ENCODE assay signal across 7 cellular contexts in genomic region chr22:45319319-45319675, GRCh38. TPM values are rescaled to one million over a fixed set of nuclear protein-coding genes. Genes with fewer than 3 reads are reported as not detected.
DNase-seq lines count a peak whose midpoint lies in the region; ATAC-seq and TF ChIP-seq lines count a peak whose summit lies in the region.

No MANE protein-coding gene starts in this region.

- H3K27me3 Mint-ChIP-seq in activated T-helper 1 cell treated with anti-CD3 and anti-CD28 coated beads, Interleukin-12 subunit alpha, Interleukin-12 subunit beta, Interleukin-2, Interleukin-4 antibody, amounts not matched to agents 30 ng/mL and 10 ng/mL and 1 ng/mL, durations not matched to agents 14 hours and 24 hours and 36 hours (ENCODE audit: insufficient read depth), result no peaks in the 10 kb centered on the region
- no peaks in the 10 kb centered on the region for H3K27me3 Mint-ChIP-seq in stimulated activated naive CD8-positive, alpha-beta T cell treated with anti-CD3 and anti-CD28 coated beads, Interleukin-15, amount 100 ng/mL, for 72 hours

- intact Hi-C loops in activated T-helper 1 cell treated with anti-CD3 and anti-CD28 coated beads, Interleukin-12 subunit alpha, Interleukin-12 subunit beta, Interleukin-2, Interleukin-4 antibody, amounts not matched to agents 30 ng/mL and 10 ng/mL and 1 ng/mL, durations not matched to agents 14 hours and 24 hours and 36 hours (cut with micrococcal nuclease), result loop anchor here (2.0 to 5.0 kb wide), 4 partner anchors 50 to 1356 kb away; no protein-coding TSS in a partner anchor
- intact Hi-C loops in right cardiac atrium (cut with DNase I), result no loop called here

- H3K4me1 Mint-ChIP-seq in activated T-helper 1 cell treated with anti-CD3 and anti-CD28 coated beads, Interleukin-12 subunit alpha, Interleukin-12 subunit beta, Interleukin-2, Interleukin-4 antibody, amounts not matched to agents 30 ng/mL and 10 ng/mL and 1 ng/mL, durations not matched to agents 14 hours and 24 hours and 36 hours (ENCODE audit: low read depth), result peaks cover 74% of the 10 kb centered on the region
- peaks cover 83% of the 10 kb centered on the region for H3K4me1 Mint-ChIP-seq in stimulated activated naive CD8-positive, alpha-beta T cell treated with anti-CD3 and anti-CD28 coated beads, Interleukin-15, amount 100 ng/mL, for 72 hours

- no peaks in the 10 kb centered on the region for H3K27me3 ChIP-seq in right cardiac atrium (ENCODE audit: control insufficient read depth, insufficient read depth)

- peak overlapping the region; percentile 97 for H3K27ac Mint-ChIP-seq in activated T-helper 1 cell treated with anti-CD3 and anti-CD28 coated beads, Interleukin-12 subunit alpha, Interleukin-12 subunit beta, Interleukin-2, Interleukin-4 antibody, amounts not matched to agents 30 ng/mL and 10 ng/mL and 1 ng/mL, durations not matched to agents 14 hours and 24 hours and 36 hours
- peak overlapping the region; percentile 99 to 100 for H3K27ac Mint-ChIP-seq in stimulated activated naive CD8-positive, alpha-beta T cell treated with anti-CD3 and anti-CD28 coated beads, Interleukin-15, amount 100 ng/mL, for 72 hours

- peak; percentile 45 for DNase-seq in HEK293T (ENCODE audit: extremely low spot score)
- no peak for DNase-seq in activated T-helper 1 cell treated with anti-CD3 and anti-CD28 coated beads, Interleukin-12 subunit alpha, Interleukin-12 subunit beta, Interleukin-2, Interleukin-4 antibody, amounts not matched to agents 30 ng/mL and 10 ng/mL and 1 ng/mL, durations not matched to agents 14 hours and 24 hours and 36 hours (ENCODE audit: low spot score)
- peak; percentile 63 to 85 (median 79) for DNase-seq in right cardiac atrium
- no peak for DNase-seq in stimulated activated naive CD8-positive, alpha-beta T cell treated with anti-CD3 and anti-CD28 coated beads, Interleukin-15, amount 100 ng/mL, for 72 hours
- no peak for DNase-seq in NK-92 (lab: John Stamatoyannopoulos, UW; ENCODE audit: unreplicated experiment)
- DNase-seq in putamen (ENCODE audit: low spot score), result no peak

- peaks cover 11% of the 10 kb centered on the region for H3K4me1 ChIP-seq in right cardiac atrium (ENCODE audit: control insufficient read depth, insufficient read depth, low read length)

- H3K36me3 Mint-ChIP-seq in activated T-helper 1 cell treated with anti-CD3 and anti-CD28 coated beads, Interleukin-12 subunit alpha, Interleukin-12 subunit beta, Interleukin-2, Interleukin-4 antibody, amounts not matched to agents 30 ng/mL and 10 ng/mL and 1 ng/mL, durations not matched to agents 14 hours and 24 hours and 36 hours (ENCODE audit: low read depth), result peaks cover 23% of the 10 kb centered on the region

- H3K9me3 ChIP-seq in right cardiac atrium (ENCODE audit: control insufficient read depth, low read length), result no peaks in the 10 kb centered on the region

- H3K27ac ChIP-seq in right cardiac atrium (ENCODE audit: low read length), result peak overlapping the region; percentile 32

- POLR2A ChIA-PET in HEK293T (lab: Yijun Ruan, JAX), result interaction anchor here (0.9 kb wide), 1 partner anchor 10 kb away, joined by 3 read pairs; the partner anchor contains the start of gene FAM118A

- WGBS in right cardiac atrium, result 43% methylated on average over 5 of the region's 5 CpGs

- CTCF ChIA-PET in HEK293T (lab: Yijun Ruan, JAX), result no interaction called here

- peak overlapping the region; percentile 79 for H3K4me3 Mint-ChIP-seq in activated T-helper 1 cell treated with anti-CD3 and anti-CD28 coated beads, Interleukin-12 subunit alpha, Interleukin-12 subunit beta, Interleukin-2, Interleukin-4 antibody, amounts not matched to agents 30 ng/mL and 10 ng/mL and 1 ng/mL, durations not matched to agents 14 hours and 24 hours and 36 hours
- peak overlapping the region; percentile 81 to 83 for H3K4me3 Mint-ChIP-seq in stimulated activated naive CD8-positive, alpha-beta T cell treated with anti-CD3 and anti-CD28 coated beads, Interleukin-15, amount 100 ng/mL, for 72 hours

- no peaks in the 10 kb centered on the region for H3K9me3 Mint-ChIP-seq in activated T-helper 1 cell treated with anti-CD3 and anti-CD28 coated beads, Interleukin-12 subunit alpha, Interleukin-12 subunit beta, Interleukin-2, Interleukin-4 antibody, amounts not matched to agents 30 ng/mL and 10 ng/mL and 1 ng/mL, durations not matched to agents 14 hours and 24 hours and 36 hours
- no peaks in the 10 kb centered on the region for H3K9me3 Mint-ChIP-seq in stimulated activated naive CD8-positive, alpha-beta T cell treated with anti-CD3 and anti-CD28 coated beads, Interleukin-15, amount 100 ng/mL, for 72 hours

- peak; percentile 42 to 60 for ATAC-seq in right cardiac atrium
- ATAC-seq in stimulated activated naive CD8-positive, alpha-beta T cell treated with anti-CD3 and anti-CD28 coated beads, Interleukin-15, amount 100 ng/mL, for 72 hours, result no peak
- no peak for ATAC-seq in HG02763 (IDR thresholded peaks at IDR 0.05; ENCODE audit: unreplicated experiment)

- no peak overlapping the region for H3K4me3 ChIP-seq in right cardiac atrium (ENCODE audit: low read length)

TF ChIP-seq in HEK293T, 16 proteins besides CTCF, POLR2A, EP300 and RAD21:
- TF ChIP-seq NFRKB (IDR thresholded peaks at IDR 0.05), result no peak
- TF ChIP-seq CTBP1 (IDR thresholded peaks at IDR 0.05; ENCODE audit: borderline replicate concordance), result no peak
- TF ChIP-seq ZNF384 (IDR thresholded peaks at IDR 0.05), result no peak
- no peak for TF ChIP-seq SP1 (IDR thresholded peaks at IDR 0.05)
- TF ChIP-seq ARNT (IDR thresholded peaks at IDR 0.05), result no peak
- TF ChIP-seq LEF1 (IDR thresholded peaks at IDR 0.05; ENCODE audit: borderline replicate concordance), result no peak
- TF ChIP-seq FOXA1 (IDR thresholded peaks at IDR 0.05), result no peak
- no peak for TF ChIP-seq PKNOX1 (IDR thresholded peaks at IDR 0.05)
- no peak for TF ChIP-seq FOXK2 (IDR thresholded peaks at IDR 0.05)
- no peak for TF ChIP-seq FOXM1 (IDR thresholded peaks at IDR 0.05; ENCODE audit: borderline replicate concordance)
- TF ChIP-seq HDGF (IDR thresholded peaks at IDR 0.05; ENCODE audit: borderline replicate concordance), result no peak
- no peak for TF ChIP-seq SUZ12 (IDR thresholded peaks at IDR 0.05)
- TF ChIP-seq TARDBP (IDR thresholded peaks at IDR 0.05), result no peak

RNA-seq across cellular contexts. Expression of gene FAM118A, which starts 9.6 kb away (rescaled TPM):
- total RNA-seq in activated T-helper 1 cell treated with anti-CD3 and anti-CD28 coated beads, Interleukin-12 subunit alpha, Interleukin-12 subunit beta, Interleukin-2, Interleukin-4 antibody, amounts not matched to agents 30 ng/mL and 10 ng/mL and 1 ng/mL, durations not matched to agents 14 hours and 24 hours and 36 hours, result 30.7 and 38.6 TPM in 2 replicates
- total RNA-seq in right cardiac atrium, result 10 to 100 TPM; 26.5 to 31.8 (median 28.4) TPM
- 21.1 TPM for polyA plus RNA-seq in right cardiac atrium

RNA-seq across cellular contexts. Expression of gene UPK3A, which starts 34.5 kb away (rescaled TPM):
- not detected in 2 replicates for total RNA-seq in activated T-helper 1 cell treated with anti-CD3 and anti-CD28 coated beads, Interleukin-12 subunit alpha, Interleukin-12 subunit beta, Interleukin-2, Interleukin-4 antibody, amounts not matched to agents 30 ng/mL and 10 ng/mL and 1 ng/mL, durations not matched to agents 14 hours and 24 hours and 36 hours
- not detected for total RNA-seq in right cardiac atrium
- not detected for polyA plus RNA-seq in right cardiac atrium

Comparison
In these comparisons a context has a peak if more than half of its experiments do, and no peak if none do; other contexts are left out.
1. DNase-seq: peak in HEK293T (single experiment) and right cardiac atrium (3 of 3); none in activated T-helper 1 cell treated with anti-CD3 and anti-CD28 coated beads, Interleukin-12 subunit alpha, Interleukin-12 subunit beta, Interleukin-2, Interleukin-4 antibody, amounts not matched to agents 30 ng/mL and 10 ng/mL and 1 ng/mL, durations not matched to agents 14 hours and 24 hours and 36 hours (single experiment), stimulated activated naive CD8-positive, alpha-beta T cell treated with anti-CD3 and anti-CD28 coated beads, Interleukin-15, amount 100 ng/mL, for 72 hours (0 of 2), NK-92 (single experiment) and putamen (single experiment).
2. ATAC-seq: peak in right cardiac atrium (2 of 2); none in stimulated activated naive CD8-positive, alpha-beta T cell treated with anti-CD3 and anti-CD28 coated beads, Interleukin-15, amount 100 ng/mL, for 72 hours (single experiment) and HG02763 (single experiment).